ENCODE assay signal across 9 cellular contexts in the genomic region with DNA sequence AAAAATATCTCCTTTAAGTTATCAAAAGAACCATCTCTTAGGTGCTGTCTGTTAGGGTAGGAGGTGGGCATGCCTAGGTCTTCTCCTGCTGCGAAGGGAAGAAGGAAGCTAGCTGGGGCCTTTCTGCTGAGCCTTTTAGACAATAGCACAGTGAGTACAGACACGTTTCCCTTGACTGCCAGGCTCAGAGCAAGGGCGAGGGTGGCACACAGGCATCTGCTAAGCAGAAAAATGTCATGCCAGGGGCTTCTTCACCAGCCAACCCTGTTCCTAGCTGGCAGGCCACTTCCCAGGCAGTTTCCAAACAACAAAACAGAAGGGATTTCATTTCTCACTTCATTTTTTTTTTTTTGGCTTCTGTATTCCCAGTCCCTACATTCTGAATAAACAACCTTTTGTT.
A peak's percentile ranks its signal among the peaks of the same experiment; 100 is the strongest.
DNase-seq lines count a peak whose midpoint lies in the region; ATAC-seq and TF ChIP-seq lines count a peak whose summit lies in the region.
"Had no signal": no experiment of that assay in that cellular context is flagged by ENCODE, and none has a peak within 500 bp of the region (broad histone marks: within the 10 kb centered on the region; RNA-seq: fewer than 3 reads in every experiment).

No MANE protein-coding gene starts in this region.

- H3K4me1 ChIP-seq in left lung, result peaks cover 10 to 24% of the 10 kb centered on the region in 2 donors

- no peaks in the 10 kb centered on the region for H3K27me3 ChIP-seq in left lung

- H3K4me3 ChIP-seq in left lung (no peak overlapping the region), skin epidermis (peak overlapping the region in 1 of 7 experiments; percentile 24)

- no peak for TF ChIP-seq CTCF in left lung (IDR thresholded peaks at IDR 0.05)

- H3K9me3 ChIP-seq in left lung, result no peaks in the 10 kb centered on the region

- H3K27ac ChIP-seq in left lung, result peak overlapping the region; percentile 63 to 75
- peak overlapping the region; percentile 29 to 93 (median 84) for H3K27ac ChIP-seq in skin epidermis

- intact Hi-C loops in left lung (cut with DNase I), result no loop called here

- ATAC-seq in left lung (peak; percentile 5), GM18870 (IDR thresholded peaks at IDR 0.05; ENCODE audit: unreplicated experiment) (no peak), GM21381 (IDR thresholded peaks at IDR 0.05; ENCODE audit: unreplicated experiment) (no peak), HG02981 (IDR thresholded peaks at IDR 0.05; ENCODE audit: unreplicated experiment) (no peak)

- DNase-seq in DMS153 (lab: John Stamatoyannopoulos, UW), result peak; percentile 20
- peak in 31 of 58 donors; percentile 4 to 50 (median 20) for DNase-seq in anterior cingulate cortex (lab: John Stamatoyannopoulos, UW)
- DNase-seq in left lung, result no peak
- no peak for DNase-seq in NCI-H2196 treated with DMSO at 0.1 percent for 48 hours (lab: John Stamatoyannopoulos, UW; ENCODE audit: unreplicated experiment)
- DNase-seq: HCEC 1CT had no signal

- H3K36me3 ChIP-seq in left lung, result no peaks in the 10 kb centered on the region

Comparison
In these comparisons a context has a peak if more than half of its experiments do, and no peak if none do; other contexts are left out.
1. DNase-seq: peak in DMS153 (single experiment) and anterior cingulate cortex (31 of 58); none in left lung (0 of 2) and NCI-H2196 treated with DMSO at 0.1 percent for 48 hours (single experiment).